In genomic region chr2:191688934-191689695, GRCh38 we compare ENCODE assay signal across 10 cellular contexts. TPM values are rescaled to one million over a fixed set of nuclear protein-coding genes. Genes with fewer than 3 reads are reported as not detected.
DNase-seq lines count a peak whose midpoint lies in the region; ATAC-seq, FAIRE-seq and TF ChIP-seq lines count a peak whose summit lies in the region.
"Had no signal": no experiment of that assay in that cellular context is flagged by ENCODE, and none has a peak within 500 bp of the region (broad histone marks: within the 10 kb centered on the region; RNA-seq: fewer than 3 reads in every experiment).

No MANE protein-coding gene starts in this region.

- peak overlapping the region; percentile 5 for H3K4me2 ChIP-seq in HepG2 (ENCODE audit: low read depth, low read length)

- no peak for TF ChIP-seq CTCF in AG09319 (IDR thresholded peaks at IDR 0.05; ENCODE audit: low read depth, low read length)
- TF ChIP-seq CTCF in HepG2 (CRISPR knock-in tag; IDR thresholded peaks at IDR 0.05), result no peak
- no peak for TF ChIP-seq CTCF in tibial artery (IDR thresholded peaks at IDR 0.05)

- TF ChIP-seq EP300 in HepG2 (IDR thresholded peaks at IDR 0.05; ENCODE audit: low read depth in 2 of 2, low read length in 2 of 2), result no peak; a peak in 1 of 4 replicates
- TF ChIP-seq EP300 in HepG2 (CRISPR knock-in tag; IDR thresholded peaks at IDR 0.05; ENCODE audit: borderline replicate concordance), result no peak

- no peaks in the 10 kb centered on the region for H3K79me2 ChIP-seq in HepG2 (ENCODE audit: insufficient read depth, low read length)

- H3K36me3 ChIP-seq in HUES48 (ENCODE audit: control insufficient read depth, insufficient read depth, low read length), result peaks cover 13% of the 10 kb centered on the region
- H3K36me3 ChIP-seq in HepG2 (replicated peaks in 1 of 2; ENCODE audit: control insufficient read depth in 1 of 2, insufficient read depth in 2 of 2, low read length in 2 of 2), result peaks cover 2 to 27% of the 10 kb centered on the region in 2 experiments; a peak in 3 of 5 replicates
- peaks cover 0 to 13% (median 0%) of the 10 kb centered on the region in 3 donors for H3K36me3 ChIP-seq in tibial artery

- H3K4me1 ChIP-seq in HUES48 (ENCODE audit: control insufficient read depth, insufficient read depth, low read length) (peaks cover 22% of the 10 kb centered on the region), HepG2 (ENCODE audit: insufficient read depth, low read length) (peaks cover 37% of the 10 kb centered on the region), tibial artery (peaks cover 0 to 48% (median 12%) of the 10 kb centered on the region in 4 donors)

- H2AFZ ChIP-seq in HepG2 (ENCODE audit: low read length), result no peak overlapping the region

- peak; percentile 86 for DNase-seq in AG09319 (ENCODE audit: extremely low read depth, low read depth)
- peak; percentile 88 for DNase-seq in astrocyte of the hippocampus (ENCODE audit: low read depth, low spot score)
- DNase-seq in HepG2 (ENCODE audit: low spot score), result peak; percentile 76
- no peak for DNase-seq in tibial artery
- DNase-seq in G401 (ENCODE audit: low spot score), result no peak
- DNase-seq in DMS 273 (lab: John Stamatoyannopoulos, UW; ENCODE audit: unreplicated experiment), result no peak
- DNase-seq: retina, SHP77 had no signal

- peak; percentile 18 for FAIRE-seq in HepG2 (lab: Jason Lieb, UNC)

- 69% methylated on average over 2 of the region's 2 CpGs for WGBS in HepG2 (ENCODE audit: low lambda C conversion rate)

- no peak for TF ChIP-seq RAD21 in HepG2 (CRISPR knock-in tag; IDR thresholded peaks at IDR 0.05)

- H3K9ac ChIP-seq in HUES48 (ENCODE audit: low read depth, low read length) (no peak overlapping the region), HepG2 (ENCODE audit: insufficient read depth, low read depth, low read length) (no peak overlapping the region)

- H3K4me3 ChIP-seq in HUES48 (ENCODE audit: low read depth, low read length) (no peak overlapping the region), HepG2 (replicated peaks in 1 of 3; ENCODE audit: insufficient read depth in 1 of 3, low read depth in 2 of 3, low read length in 3 of 3) (no peak overlapping the region), tibial artery (no peak overlapping the region)

- TF ChIP-seq POLR2A in HepG2 (IDR thresholded peaks at IDR 0.05; ENCODE audit: insufficient read depth in 1 of 2, low read depth in 2 of 2, low read length in 2 of 2), result peak in 1 of 2 experiments; percentile 31; a peak in 1 of 4 replicates

- H3K27me3 ChIP-seq in HUES48 (ENCODE audit: control insufficient read depth, insufficient read depth, low read length) (no peaks in the 10 kb centered on the region), HepG2 (ENCODE audit: control insufficient read depth in 1 of 2, insufficient read depth in 2 of 2, low read length in 2 of 2) (no peaks in the 10 kb centered on the region), tibial artery (no peaks in the 10 kb centered on the region)

- ATAC-seq in HepG2, result peak; percentile 89
- ATAC-seq in GM21515 (IDR thresholded peaks at IDR 0.05; ENCODE audit: unreplicated experiment), result no peak

- POLR2A ChIA-PET in HepG2 (lab: Yijun Ruan, JAX), result interaction anchor here (1.1 to 3.4 kb wide), 2 partner anchors 11 to 51 kb away, joined by 5 to 39 read pairs; partner anchors contain the start of gene NABP1

- CTCF ChIA-PET in HepG2 (lab: Yijun Ruan, JAX; ENCODE audit: low intra/inter-chr PET ratio, low total read pairs), result interaction anchor here (1.0 to 5.9 kb wide), 4 partner anchors 119 to 134 kb away, joined by 3 to 58 read pairs (median 14); no protein-coding TSS in a partner anchor

- H4K20me1 ChIP-seq in HepG2 (ENCODE audit: insufficient read depth, low read length), result no peaks in the 10 kb centered on the region

- in situ Hi-C loops in HepG2 (cut with HindIII; ENCODE audit: extremely low pct_ligation_motif_present, low pct_unique_long_range_greater_than_20kb) (no loop called here), G401 (cut with HindIII; ENCODE audit: low sequenced_read_pairs) (no loop called here)

- intact Hi-C loops in HepG2 (cut with micrococcal nuclease; ENCODE audit: unreplicated experiment), result loop anchor here (10.0 kb wide), 1 partner anchor 176 kb away; no protein-coding TSS in a partner anchor
- intact Hi-C loops in tibial artery (cut with DNase I; ENCODE audit: low total_unique reads), result no loop called here

- peak overlapping the region; percentile 79 for H3K27ac ChIP-seq in HUES48 (ENCODE audit: low read depth, low read length)
- no peak overlapping the region for H3K27ac ChIP-seq in HepG2 (ENCODE audit: extremely low read length, insufficient read depth, low read length)
- no peak overlapping the region for H3K27ac ChIP-seq in tibial artery

- H3K9me3 ChIP-seq in HUES48 (ENCODE audit: control insufficient read depth, insufficient read depth, low read length) (no peaks in the 10 kb centered on the region), HepG2 (ENCODE audit: low read length) (no peaks in the 10 kb centered on the region), tibial artery (no peaks in the 10 kb centered on the region)

- no TSS peak for BruUV-seq in HepG2 (replicated peaks; lab: Mats Ljungman, UMichigan)

TF ChIP-seq in HepG2, 621 proteins besides CTCF, POLR2A, EP300 and RAD21 (continues in another document):
- TF ChIP-seq, protein P1, sequence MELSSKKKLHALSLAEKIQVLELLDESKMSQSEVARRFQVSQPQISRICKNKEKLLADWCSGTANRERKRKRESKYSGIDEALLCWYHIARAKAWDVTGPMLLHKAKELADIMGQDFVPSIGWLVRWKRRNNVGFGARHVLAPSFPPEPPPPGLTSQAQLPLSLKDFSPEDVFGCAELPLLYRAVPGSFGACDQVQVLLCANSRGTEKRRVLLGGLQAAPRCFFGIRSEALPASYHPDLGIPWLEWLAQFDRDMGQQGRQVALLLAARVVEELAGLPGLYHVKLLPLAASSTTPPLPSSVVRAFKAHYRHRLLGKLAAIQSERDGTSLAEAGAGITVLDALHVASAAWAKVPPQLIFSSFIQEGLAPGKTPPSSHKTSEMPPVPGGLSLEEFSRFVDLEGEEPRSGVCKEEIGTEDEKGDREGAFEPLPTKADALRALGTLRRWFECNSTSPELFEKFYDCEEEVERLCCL (CRISPR knock-in tag; IDR thresholded peaks at IDR 0.05; ENCODE audit: borderline replicate concordance), result no peak
- TF ChIP-seq WIZ (CRISPR knock-in tag; IDR thresholded peaks at IDR 0.05) (no peak), JDP2 (CRISPR knock-in tag; IDR thresholded peaks at IDR 0.05; ENCODE audit: borderline replicate concordance) (no peak), ZNF547 (CRISPR knock-in tag; IDR thresholded peaks at IDR 0.05) (no peak), ZBTB10 (CRISPR knock-in tag; IDR thresholded peaks at IDR 0.05; ENCODE audit: borderline replicate concordance) (no peak), IRF9 (CRISPR knock-in tag; IDR thresholded peaks at IDR 0.05; ENCODE audit: borderline replicate concordance) (no peak)

RNA-seq across cellular contexts. Expression of gene NABP1, which starts 11.2 kb away (rescaled TPM):
- total RNA-seq in HepG2 (2016; rRNA removed; fragmentation: Illumina TruSeq; extraction: Trizol), result 4.9 and 14.9 TPM in 2 replicates
- total RNA-seq in HepG2 (2016; cell fraction: cytosol; rRNA removed; fragmentation: Illumina TruSeq; extraction: Trizol; ENCODE audit: low read depth), result 3.4 and 3.5 TPM in 2 replicates
- 4.9 and 13.0 TPM in 2 replicates for total RNA-seq in HepG2 (2016; cell fraction: insoluble cytoplasmic fraction; rRNA removed; fragmentation: Illumina TruSeq; extraction: Trizol)
- 5.4 and 7.2 TPM in 2 replicates for total RNA-seq in HepG2 (2016; cell fraction: membrane; rRNA removed; fragmentation: Illumina TruSeq; extraction: Trizol)
- total RNA-seq in HepG2 (2016; cell fraction: nucleus; rRNA removed; fragmentation: Illumina TruSeq; extraction: Trizol), result 39.0 and 39.1 TPM in 2 replicates
- polyA plus RNA-seq in HepG2 (2011; rRNA removed), result 19.8 and 24.2 TPM in 2 replicates
- 1.5 and 2.3 TPM in 2 replicates for polyA plus RNA-seq in HepG2 (2011; cell fraction: cytosol; rRNA removed)
- 69.0 and 77.8 TPM in 2 replicates for polyA plus RNA-seq in HepG2 (2011; cell fraction: nucleus; rRNA removed)
- polyA plus RNA-seq in HepG2 (2012), result 11.7 and 15.0 TPM in 2 replicates
- 0.61 and 0.70 TPM in 2 replicates for polyA plus RNA-seq in HepG2 (2016; cell fraction: cytosol; fragmentation: Illumina TruSeq; extraction: Trizol; ENCODE audit: low read depth)
- polyA plus RNA-seq in HepG2 (2016; cell fraction: insoluble cytoplasmic fraction; fragmentation: Illumina TruSeq; extraction: Trizol; ENCODE audit: low read depth), result 3.6 and 3.9 TPM in 2 replicates
- polyA plus RNA-seq in HepG2 (2016; cell fraction: membrane; fragmentation: Illumina TruSeq; extraction: Trizol; ENCODE audit: low read depth), result 1.8 TPM in 2 replicates
- polyA plus RNA-seq in HepG2 (2016; cell fraction: nucleus; fragmentation: Illumina TruSeq; extraction: Trizol; ENCODE audit: insufficient read depth, low read depth), result 30.5 and 31.7 TPM in 2 replicates
- 10.1 and 23.0 TPM in 2 replicates for polyA minus RNA-seq in HepG2 (2011; rRNA and poly(A)+ RNA removed; ENCODE audit: low replicate concordance)
- 3.7 and 3.8 TPM in 2 replicates for polyA minus RNA-seq in HepG2 (2011; cell fraction: cytosol; rRNA and poly(A)+ RNA removed)
- 225 and 258 TPM in 2 replicates for polyA minus RNA-seq in HepG2 (2011; cell fraction: nucleus; rRNA and poly(A)+ RNA removed)
- total RNA-seq in G401 (2014; rRNA removed; shearing (Covaris generic)), result 0.74 and 1.9 TPM in 2 replicates

Comparison
In these comparisons a context has a peak if more than half of its experiments do, and no peak if none do; other contexts are left out.
1. DNase-seq: peak in AG09319 (single experiment), astrocyte of the hippocampus (single experiment) and HepG2 (single experiment); none in tibial artery (0 of 2), G401 (single experiment) and DMS 273 (single experiment).